8 cellular contexts compared by ENCODE assay signal in genomic region chr3:38455639-38456430, GRCh38. TPM values are rescaled to one million over a fixed set of nuclear protein-coding genes. Genes with fewer than 3 reads are reported as not detected.
DNase-seq lines count a peak whose midpoint lies in the region; ATAC-seq and TF ChIP-seq lines count a peak whose summit lies in the region.

No MANE protein-coding gene starts in this region.

- H3K9me3 ChIP-seq in heart left ventricle (no peaks in the 10 kb centered on the region), PC-9 (ENCODE audit: insufficient read depth, low read depth) (no peaks in the 10 kb centered on the region), endocrine pancreas (ENCODE audit: control insufficient read depth, low read length) (no peaks in the 10 kb centered on the region)

- CTCF ChIA-PET in PC-9 (lab: Charles Lee) = interaction anchor here (0.6 to 1.0 kb wide), 2 partner anchors 109 to 207 kb away, joined by 3 to 6 read pairs; partner anchors contain the start of gene XYLB

- 8 to 13% (median 12%) methylated on average over 7 to 15 of the region's 15 CpGs for WGBS in heart left ventricle, 4 donors

- H3K36me3 ChIP-seq in heart left ventricle (no peaks in the 10 kb centered on the region), PC-9 (ENCODE audit: low read depth) (no peaks in the 10 kb centered on the region), endocrine pancreas (ENCODE audit: control insufficient read depth, insufficient read depth, low read length) (no peaks in the 10 kb centered on the region)

- H3K9ac ChIP-seq in endocrine pancreas (ENCODE audit: control insufficient read depth, insufficient read depth, low read length) = peak overlapping the region; percentile 42

- H3K36me3 Mint-ChIP-seq in natural killer cell treated with Interleukin-12 subunit alpha and Interleukin-12 subunit beta and Interleukin-15 and Interleukin-18, amount 100 ng/mL, for 72 hours = no peaks in the 10 kb centered on the region

- H3K4me1 Mint-ChIP-seq in natural killer cell treated with Interleukin-12 subunit alpha and Interleukin-12 subunit beta and Interleukin-15 and Interleukin-18, amount 100 ng/mL, for 72 hours (ENCODE audit: low read depth in 2 of 2) = peaks cover 10 to 17% of the 10 kb centered on the region in 2 donors

- intact Hi-C loops in heart left ventricle (cut with DNase I) (loop anchor here in 1 of 10 donors (10.0 kb wide), 1 partner anchor 321 kb away; the partner anchor contains the start of genes ACAA1 and MYD88), Right ventricle myocardium inferior (cut with DNase I) (loop anchor here (10.0 kb wide), 1 partner anchor 321 kb away; the partner anchor contains the start of genes ACAA1 and MYD88), PC-9 (cut with micrococcal nuclease; ENCODE audit: unreplicated experiment) (loop anchor here (2.0 to 10.0 kb wide), 3 partner anchors 25 to 321 kb away; partner anchors contain the start of genes ACAA1, MYD88 and XYLB)

- peak overlapping the region in 10 of 12 donors; percentile 11 to 95 (median 80) for H3K27ac ChIP-seq in heart left ventricle
- no peak overlapping the region for H3K27ac ChIP-seq in PC-9

- H3K4me3 ChIP-seq in heart left ventricle (peak overlapping the region; percentile 76 to 98 (median 89)), PC-9 (peak overlapping the region; percentile 89), endocrine pancreas (ENCODE audit: control insufficient read depth, insufficient read depth, low read length) (peak overlapping the region; percentile 67)

- no peak overlapping the region for H3K27ac Mint-ChIP-seq in natural killer cell treated with Interleukin-12 subunit alpha and Interleukin-12 subunit beta and Interleukin-15 and Interleukin-18, amount 100 ng/mL, for 72 hours

- peaks cover 0 to 5% of the 10 kb centered on the region in 2 donors for H3K27me3 Mint-ChIP-seq in natural killer cell treated with Interleukin-12 subunit alpha and Interleukin-12 subunit beta and Interleukin-15 and Interleukin-18, amount 100 ng/mL, for 72 hours

- no TSS peak for BruUV-seq in PC-9 (replicated peaks; lab: Mats Ljungman, UMichigan)

- peaks cover 18% of the 10 kb centered on the region; the same call in 1 of the 2 replicates for H4K20me1 ChIP-seq in PC-9 (ENCODE audit: insufficient read depth)

- no peak for TF ChIP-seq POLR2A in heart left ventricle (IDR thresholded peaks at IDR 0.05)

- H3K9me3 Mint-ChIP-seq in natural killer cell treated with Interleukin-12 subunit alpha and Interleukin-12 subunit beta and Interleukin-15 and Interleukin-18, amount 100 ng/mL, for 72 hours = no peaks in the 10 kb centered on the region

- H3K4me2 ChIP-seq in PC-9 = peak overlapping the region; percentile 91

- H3K79me2 ChIP-seq in PC-9 (ENCODE audit: low read depth) = peaks cover 37% of the 10 kb centered on the region

- peak overlapping the region; percentile 77 for H3K4me3 Mint-ChIP-seq in natural killer cell treated with Interleukin-12 subunit alpha and Interleukin-12 subunit beta and Interleukin-15 and Interleukin-18, amount 100 ng/mL, for 72 hours

- POLR2A ChIA-PET in PC-9 (lab: Charles Lee; ENCODE audit: unreplicated experiment) = interaction anchor here (0.6 kb wide), 1 partner anchor 729 kb away, joined by 3 read pairs; no protein-coding TSS in a partner anchor

- H3K4me1 ChIP-seq in heart left ventricle (peaks cover 2 to 62% (median 49%) of the 10 kb centered on the region in 12 donors), PC-9 (replicated peaks; ENCODE audit: insufficient read depth) (peaks cover 13% of the 10 kb centered on the region), endocrine pancreas (ENCODE audit: control insufficient read depth, insufficient read depth, low read length) (peaks cover 4% of the 10 kb centered on the region)

- H3K27me3 ChIP-seq in heart left ventricle = peaks cover 0 to 9% (median 0%) of the 10 kb centered on the region in 9 donors
- no peaks in the 10 kb centered on the region for H3K27me3 ChIP-seq in PC-9 (ENCODE audit: insufficient read depth, low read depth)
- H3K27me3 ChIP-seq in endocrine pancreas (ENCODE audit: control insufficient read depth, insufficient read depth, low read length) = no peaks in the 10 kb centered on the region

- peak overlapping the region; percentile 88 for H2AFZ ChIP-seq in PC-9

- H3K9me2 ChIP-seq in PC-9 (ENCODE audit: insufficient read depth) = no peaks in the 10 kb centered on the region

- TF ChIP-seq CTCF in heart left ventricle (IDR thresholded peaks at IDR 0.05) (no peak), PC-9 (conservative IDR thresholded peaks at IDR 0.05) (no peak)

- H3F3A ChIP-seq in PC-9 (ENCODE audit: insufficient read depth, low read depth) = no peaks in the 10 kb centered on the region; the same call in 1 of the 2 replicates

- ATAC-seq in heart left ventricle (peak in 1 of 4 donors; percentile 5), Right ventricle myocardium inferior (no peak), HG02588 (IDR thresholded peaks at IDR 0.05; ENCODE audit: unreplicated experiment) (no peak), GM21737 (IDR thresholded peaks at IDR 0.05; ENCODE audit: unreplicated experiment) (no peak)
- no peak for ATAC-seq in natural killer cell treated with Interleukin-12 subunit alpha and Interleukin-12 subunit beta and Interleukin-15 and Interleukin-18, amount 100 ng/mL, for 72 hours

- peak in 2 of 5 donors; percentile 32 to 35 for DNase-seq in heart left ventricle
- DNase-seq in Right ventricle myocardium inferior (ENCODE audit: missing footprints) = no peak
- no peak for DNase-seq in PC-9
- DNase-seq in natural killer cell treated with Interleukin-12 subunit alpha and Interleukin-12 subunit beta and Interleukin-15 and Interleukin-18, amount 100 ng/mL, for 72 hours (ENCODE audit: low spot score) = no peak
- DNase-seq in NCI-H128 (lab: John Stamatoyannopoulos, UW; ENCODE audit: unreplicated experiment) = no peak

RNA-seq across cellular contexts. Expression of gene ACVR2B, which starts 2.1 kb away (rescaled TPM):
- total RNA-seq in heart left ventricle = 10 to 100 TPM in 1 of 9 donors, 1 to 10 TPM in 8; 3.5 to 12.4 (median 6.2) TPM
- polyA plus RNA-seq in heart left ventricle = 1 to 10 TPM; 1.3 to 1.5 TPM
- 4.8 TPM for total RNA-seq in Right ventricle myocardium inferior
- total RNA-seq in PC-9 (2021) = 11.0 and 12.4 TPM in 2 replicates
- 1 to 10 TPM; 3.1 to 3.8 TPM for total RNA-seq in natural killer cell treated with Interleukin-12 subunit alpha and Interleukin-12 subunit beta and Interleukin-15 and Interleukin-18, amount 100 ng/mL, for 72 hours

RNA-seq across cellular contexts. Expression of gene EXOG, which starts 40.3 kb away (rescaled TPM):
- total RNA-seq in heart left ventricle (10 to 100 TPM; 18.3 to 35.6 (median 25.0) TPM), Right ventricle myocardium inferior (26.0 TPM), PC-9 (2021) (7.5 and 9.3 TPM in 2 replicates)
- polyA plus RNA-seq in heart left ventricle = 10 to 100 TPM; 19.1 to 35.9 TPM
- total RNA-seq in natural killer cell treated with Interleukin-12 subunit alpha and Interleukin-12 subunit beta and Interleukin-15 and Interleukin-18, amount 100 ng/mL, for 72 hours = 10 to 100 TPM; 33.6 to 36.3 TPM
